ENCODE assay signal across 8 cellular contexts in the genomic region with DNA sequence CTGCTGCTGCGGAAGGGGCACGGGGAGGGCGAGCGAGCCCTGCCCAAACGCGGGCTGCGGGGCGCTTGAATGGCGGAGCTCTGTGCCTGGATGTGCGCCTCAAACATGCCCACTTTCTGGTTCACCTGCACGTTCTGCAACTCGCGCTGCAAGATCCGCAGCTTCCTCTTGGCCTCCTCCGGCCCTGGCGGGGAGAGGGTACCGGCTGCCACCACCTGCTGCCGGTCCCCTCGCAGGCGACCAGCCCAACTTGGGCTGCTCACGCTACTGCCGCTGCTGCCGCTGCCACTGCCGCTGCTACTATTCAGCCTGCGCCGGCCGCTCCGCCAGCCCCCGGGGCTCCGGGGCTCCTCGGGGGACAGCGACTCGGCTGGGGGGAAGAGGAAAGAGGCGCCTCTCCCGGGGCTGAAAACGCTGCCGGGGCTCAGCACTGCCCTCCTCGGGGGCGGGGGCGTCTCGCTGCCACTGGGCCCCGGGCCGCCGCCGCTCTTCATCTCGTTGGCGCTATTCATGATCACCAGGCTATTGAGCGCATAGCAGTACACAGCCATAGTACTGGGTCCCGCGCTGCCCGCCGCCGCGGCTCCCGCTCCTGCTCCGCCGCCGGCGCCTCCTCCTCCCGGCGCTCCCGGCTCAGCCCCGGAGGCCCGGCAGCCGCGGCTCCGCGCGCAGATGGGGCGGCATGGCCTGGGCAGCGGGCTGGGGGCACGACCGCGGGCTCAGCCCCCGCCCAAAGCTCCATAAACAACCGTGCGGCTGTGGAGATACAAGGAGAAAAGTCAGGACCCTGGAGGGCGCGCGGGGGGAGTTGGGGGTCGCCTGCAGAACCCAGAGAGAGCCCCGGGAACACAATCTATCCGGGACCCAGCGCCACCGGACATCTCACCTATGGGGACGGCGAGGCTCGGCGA. TPM values are rescaled to one million over a fixed set of nuclear protein-coding genes. Genes with fewer than 3 reads are reported as not detected.
DNase-seq lines count a peak whose midpoint lies in the region; ATAC-seq lines count a peak whose summit lies in the region.

No MANE protein-coding gene starts in this region.

- H3K36me3 ChIP-seq in HUES6 (ENCODE audit: control insufficient read depth, insufficient read depth, low read length) (no peaks in the 10 kb centered on the region), stomach smooth muscle (ENCODE audit: control insufficient read depth in 2 of 2, insufficient read depth in 2 of 2, low read length in 2 of 2) (peaks cover 4 to 19% of the 10 kb centered on the region in 2 donors)
- peaks cover 48% of the 10 kb centered on the region for H3K36me3 ChIP-seq in effector memory CD4-positive, alpha-beta T cell (ENCODE audit: control insufficient read depth, insufficient read depth, low read length)

- H3K9me3 ChIP-seq in HUES6 (ENCODE audit: control insufficient read depth, insufficient read depth, low read depth, low read length): no peaks in the 10 kb centered on the region
- no peaks in the 10 kb centered on the region for H3K9me3 ChIP-seq in effector memory CD4-positive, alpha-beta T cell (ENCODE audit: control insufficient read depth, low read length)
- no peaks in the 10 kb centered on the region for H3K9me3 ChIP-seq in stomach smooth muscle (ENCODE audit: control insufficient read depth in 2 of 2, low read length in 2 of 2)

- peaks cover 26% of the 10 kb centered on the region for H3K4me1 ChIP-seq in HUES6 (ENCODE audit: control insufficient read depth, insufficient read depth, low read length)
- H3K4me1 ChIP-seq in effector memory CD4-positive, alpha-beta T cell (ENCODE audit: control insufficient read depth, insufficient read depth, low read length, poor library complexity, severe bottlenecking): peaks cover 33% of the 10 kb centered on the region
- peaks cover 56% of the 10 kb centered on the region for H3K4me1 ChIP-seq in stomach smooth muscle (ENCODE audit: control insufficient read depth, insufficient read depth, low read length)

- H3K9ac ChIP-seq in HUES6 (ENCODE audit: low read length): peak overlapping the region; percentile 39
- H3K9ac ChIP-seq in stomach smooth muscle (ENCODE audit: low read length in 2 of 2): peak overlapping the region; percentile 96 to 97

- ATAC-seq in GM19351 (IDR thresholded peaks at IDR 0.05; ENCODE audit: unreplicated experiment): peak; percentile 47

- H3K27ac ChIP-seq in HUES6 (ENCODE audit: low read depth, low read length): no peak overlapping the region
- peak overlapping the region; percentile 93 for H3K27ac ChIP-seq in effector memory CD4-positive, alpha-beta T cell (ENCODE audit: insufficient read depth, low read length, poor library complexity, severe bottlenecking)
- peak overlapping the region; percentile 96 for H3K27ac ChIP-seq in stomach smooth muscle (ENCODE audit: low read length)

- H3K27me3 ChIP-seq in HUES6 (ENCODE audit: control insufficient read depth, insufficient read depth, low read length) (peaks cover 60% of the 10 kb centered on the region), stomach smooth muscle (ENCODE audit: control insufficient read depth in 1 of 2, insufficient read depth in 2 of 2, low read length in 2 of 2) (no peaks in the 10 kb centered on the region)
- no peaks in the 10 kb centered on the region for H3K27me3 ChIP-seq in effector memory CD4-positive, alpha-beta T cell (replicated peaks; ENCODE audit: control insufficient read depth, insufficient read depth, low read length, poor library complexity, severe bottlenecking)

- H3K4me3 ChIP-seq in HUES6 (ENCODE audit: low read depth, low read length) (peak overlapping the region; percentile 60), stomach smooth muscle (ENCODE audit: low read length in 2 of 2) (peak overlapping the region; percentile 89 to 91)
- peak overlapping the region; percentile 100 for H3K4me3 ChIP-seq in effector memory CD4-positive, alpha-beta T cell (ENCODE audit: insufficient read depth, low read depth, low read length, poor library complexity, severe bottlenecking)

- DNase-seq in CD1c-positive myeloid dendritic cell (ENCODE audit: extremely low spot score) (peak; percentile 46), lung microvascular endothelial cell (ENCODE audit: low read depth in 2 of 2) (peak; percentile 52 to 69), NCI-H446 treated with DMSO at 0.1 percent for 48 hours (lab: John Stamatoyannopoulos, UW) (no peak)
- DNase-seq in activated CD4-positive, alpha-beta T cell treated with anti-CD3 and anti-CD28 coated beads, Interleukin-2, amount 50 U/mL, for 1 hour: peak; percentile 56
- peak; percentile 32 to 36 (median 33) for DNase-seq in effector memory CD4-positive, alpha-beta T cell

RNA-seq across cellular contexts. Expression of a gene that starts 1.9 kb away (rescaled TPM):
- total RNA-seq in lung microvascular endothelial cell: 18.7 and 19.4 TPM in 2 replicates
